ENCODE assay signal across 23 cellular contexts in the genomic region with DNA sequence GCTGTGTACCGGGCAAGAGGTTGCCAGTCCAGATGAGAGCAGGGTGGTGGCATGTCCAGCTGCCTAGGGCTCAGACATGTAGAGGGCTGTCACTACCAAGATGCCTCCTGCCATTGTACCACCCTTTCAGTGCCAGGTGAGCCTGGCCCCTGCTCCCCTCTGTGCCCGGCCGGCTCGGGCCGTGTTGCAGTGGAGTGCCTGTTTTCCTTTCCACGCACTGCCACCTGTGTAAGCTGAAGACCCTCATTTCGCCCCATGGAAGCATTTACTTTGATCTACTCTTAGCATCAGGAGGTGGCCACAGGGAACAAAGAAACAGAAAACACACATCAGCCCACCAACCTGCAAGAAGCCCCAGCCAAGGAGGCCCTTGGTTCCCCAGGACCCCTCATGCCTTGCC. TPM values are rescaled to one million over a fixed set of nuclear protein-coding genes. Genes with fewer than 3 reads are reported as not detected.
A peak's percentile ranks its signal among the peaks of the same experiment; 100 is the strongest.
DNase-seq lines count a peak whose midpoint lies in the region; ATAC-seq and TF ChIP-seq lines count a peak whose summit lies in the region.
"Had no signal": no experiment of that assay in that cellular context is flagged by ENCODE, and none has a peak within 500 bp of the region (broad histone marks: within the 10 kb centered on the region; RNA-seq: fewer than 3 reads in every experiment).

No MANE protein-coding gene starts in this region.

- no peak overlapping the region for H2BK12ac ChIP-seq in neuronal stem cell (ENCODE audit: low read length)

- peaks cover 6% of the 10 kb centered on the region for H3K79me1 ChIP-seq in neuronal stem cell (ENCODE audit: low read depth, low read length)

- no peak overlapping the region for H3K4me3 ChIP-seq in neuronal stem cell (ENCODE audit: low read length in 2 of 2)
- H3K4me3 ChIP-seq in sigmoid colon: no peak overlapping the region
- H3K4me3 ChIP-seq: A549; BLaER1 treated with 17β-estradiol and CSF1 and Interleukin-3, amounts not matched to agents 10 nM and 100 nM; GM12878; GM23338 had no signal

- H3K27me3 ChIP-seq in neuronal stem cell (ENCODE audit: control insufficient read depth in 3 of 3, insufficient read depth in 3 of 3, low read depth in 1 of 3, low read length in 3 of 3) (peaks cover 12 to 85% (median 25%) of the 10 kb centered on the region in 3 experiments), sigmoid colon (peaks cover 0 to 10% (median 0%) of the 10 kb centered on the region in 3 donors)

- H3K4me1 ChIP-seq in neuronal stem cell (ENCODE audit: control insufficient read depth in 2 of 2, insufficient read depth in 1 of 2, low read depth in 1 of 2, low read length in 2 of 2) (peaks cover 3 to 15% of the 10 kb centered on the region in 2 donors), sigmoid colon (peaks cover 0 to 36% (median 22%) of the 10 kb centered on the region in 4 donors)
- H3K4me1 ChIP-seq: BE2C; BLaER1 treated with 17β-estradiol and CSF1 and Interleukin-3, amounts not matched to agents 10 nM and 100 nM had no signal

- H3K27ac ChIP-seq in neuronal stem cell (replicated peaks; ENCODE audit: low read length): no peak overlapping the region
- no peak overlapping the region for H3K27ac ChIP-seq in sigmoid colon
- H3K27ac ChIP-seq: BLaER1 treated with 17β-estradiol and CSF1 and Interleukin-3, amounts not matched to agents 10 nM and 100 nM had no signal

- peak overlapping the region; percentile 35 for H2AK5ac ChIP-seq in neuronal stem cell (ENCODE audit: low read depth, low read length)

- TF ChIP-seq CTCF in sigmoid colon (IDR thresholded peaks at IDR 0.05): no peak

- whole genome bisulfite sequencing in neuronal stem cell (ENCODE audit: extremely low coverage in 2 of 2, insufficient read length in 2 of 2, insufficient replicate concordance in 1 of 2), 2 donors: no CpG with 5 or more reads among the region's 7 CpGs
- WGBS in sigmoid colon, 2 donors: 79 to 82% methylated on average over 7 of the region's 7 CpGs

- H3K9ac ChIP-seq in neuronal stem cell (ENCODE audit: low read depth, low read length, poor library complexity): no peak overlapping the region
- H3K9ac ChIP-seq: BLaER1 treated with 17β-estradiol and CSF1 and Interleukin-3, amounts not matched to agents 10 nM and 100 nM had no signal

- no peak for TF ChIP-seq POLR2A in sigmoid colon (IDR thresholded peaks at IDR 0.05)

- H2AFZ ChIP-seq in neuronal stem cell (ENCODE audit: low read length): no peak overlapping the region
- H2AFZ ChIP-seq: GM23338 had no signal

- ATAC-seq in Right ventricle myocardium superior (ENCODE audit: poor library complexity) (no peak), left ventricle myocardium superior (no peak), GM21619 (IDR thresholded peaks at IDR 0.05; ENCODE audit: unreplicated experiment) (no peak)
- ATAC-seq: A549, GM12878, GM23338, HCT116 had no signal

- H3K14ac ChIP-seq in neuronal stem cell (ENCODE audit: low read length): no peak overlapping the region

- H3K4me2 ChIP-seq in neuronal stem cell (ENCODE audit: insufficient read depth, low read length, poor library complexity, severe bottlenecking): no peak overlapping the region
- H3K4me2 ChIP-seq: A549; BLaER1 treated with 17β-estradiol and CSF1 and Interleukin-3, amounts not matched to agents 10 nM and 100 nM; GM23338 had no signal

- H3K36me3 ChIP-seq in neuronal stem cell (replicated peaks in 1 of 2; ENCODE audit: control insufficient read depth in 2 of 2, insufficient read depth in 2 of 2, low read length in 2 of 2) (peaks cover 0 to 4% of the 10 kb centered on the region in 2 donors), sigmoid colon (no peaks in the 10 kb centered on the region)
- H3K36me3 ChIP-seq: BE2C; BLaER1 treated with 17β-estradiol and CSF1 and Interleukin-3, amounts not matched to agents 10 nM and 100 nM had no signal

- intact Hi-C loops in Right ventricle myocardium superior (cut with DNase I) (no loop called here), left ventricle myocardium superior (cut with micrococcal nuclease) (no loop called here), sigmoid colon (cut with DNase I) (no loop called here)

- H2BK120ac ChIP-seq in neuronal stem cell (ENCODE audit: low read depth, low read length): no peak overlapping the region

- H3K9me3 ChIP-seq in neuronal stem cell (replicated peaks in 1 of 2; ENCODE audit: control insufficient read depth in 2 of 2, insufficient read depth in 1 of 2, low read depth in 1 of 2, low read length in 2 of 2): peaks cover 5 to 10% of the 10 kb centered on the region in 2 donors
- no peaks in the 10 kb centered on the region for H3K9me3 ChIP-seq in sigmoid colon
- H3K9me3 ChIP-seq: A549, BE2C had no signal

- peak overlapping the region; percentile 21 for H2BK5ac ChIP-seq in neuronal stem cell (ENCODE audit: low read length)

- no peak overlapping the region for H3K4ac ChIP-seq in neuronal stem cell (ENCODE audit: low read length)

- H3K23ac ChIP-seq in neuronal stem cell (ENCODE audit: low read depth, low read length, poor library complexity): no peak overlapping the region

- H4K91ac ChIP-seq in neuronal stem cell (ENCODE audit: low read depth, low read length, poor library complexity): no peak overlapping the region

- no peak for TF ChIP-seq EP300 in sigmoid colon (IDR thresholded peaks at IDR 0.05)

- no peak overlapping the region for H4K8ac ChIP-seq in neuronal stem cell (ENCODE audit: low read depth, low read length)

- no peak overlapping the region for H3K18ac ChIP-seq in neuronal stem cell (ENCODE audit: low read length)

- no peak overlapping the region for H2BK15ac ChIP-seq in neuronal stem cell (ENCODE audit: low read length)

- DNase-seq in Right ventricle myocardium superior: peak; percentile 15
- no peak for DNase-seq in left ventricle myocardium superior
- DNase-seq in neuronal stem cell (ENCODE audit: low spot score): no peak
- DNase-seq in sigmoid colon: peak; percentile 14
- no peak for DNase-seq in NCI-H1105 treated with DMSO at 0.1 percent for 48 hours (lab: John Stamatoyannopoulos, UW)
- DNase-seq in occipital lobe (lab: John Stamatoyannopoulos, UW): no peak
- DNase-seq: 8988T; ACHN; AML-193; BE2C; CD4-positive, alpha-beta T cell; DMS 273 treated with DMSO at 0.1 percent for 48 hours; DMS79; EL; GDM1 had no signal

RNA-seq across cellular contexts. Expression of a gene that starts 4.6 kb away (rescaled TPM):
- total RNA-seq in Right ventricle myocardium superior: not detected
- not detected for total RNA-seq in left ventricle myocardium superior
- polyA plus RNA-seq in neuronal stem cell (2013, experiment 1 of 2): 13.0 TPM
- polyA plus RNA-seq in neuronal stem cell (2013, experiment 2 of 2): 12.5 TPM
- total RNA-seq in sigmoid colon: 10 to 100 TPM; 30.1 to 82.9 (median 49.5) TPM
- 1 to 10 TPM in 2 of 3 donors, not detected in 1; 1.2 to 2.4 TPM for polyA plus RNA-seq in sigmoid colon
- 7.8 TPM for total RNA-seq in occipital lobe
- total RNA-seq: CD4-positive, alpha-beta T cell; CD8-positive, alpha-beta memory T cell; GM12878 had no signal
- polyA plus RNA-seq: CD14-positive monocyte; CD8-positive, alpha-beta memory T cell had no signal

Comparison
In these comparisons a context has a peak if more than half of its experiments do, and no peak if none do; other contexts are left out.
1. DNase-seq: peak in Right ventricle myocardium superior (single experiment) and sigmoid colon (single experiment); none in left ventricle myocardium superior (single experiment), neuronal stem cell (single experiment), NCI-H1105 treated with DMSO at 0.1 percent for 48 hours (single experiment) and occipital lobe (single experiment).